17 cellular contexts compared by ENCODE assay signal in the genomic region with DNA sequence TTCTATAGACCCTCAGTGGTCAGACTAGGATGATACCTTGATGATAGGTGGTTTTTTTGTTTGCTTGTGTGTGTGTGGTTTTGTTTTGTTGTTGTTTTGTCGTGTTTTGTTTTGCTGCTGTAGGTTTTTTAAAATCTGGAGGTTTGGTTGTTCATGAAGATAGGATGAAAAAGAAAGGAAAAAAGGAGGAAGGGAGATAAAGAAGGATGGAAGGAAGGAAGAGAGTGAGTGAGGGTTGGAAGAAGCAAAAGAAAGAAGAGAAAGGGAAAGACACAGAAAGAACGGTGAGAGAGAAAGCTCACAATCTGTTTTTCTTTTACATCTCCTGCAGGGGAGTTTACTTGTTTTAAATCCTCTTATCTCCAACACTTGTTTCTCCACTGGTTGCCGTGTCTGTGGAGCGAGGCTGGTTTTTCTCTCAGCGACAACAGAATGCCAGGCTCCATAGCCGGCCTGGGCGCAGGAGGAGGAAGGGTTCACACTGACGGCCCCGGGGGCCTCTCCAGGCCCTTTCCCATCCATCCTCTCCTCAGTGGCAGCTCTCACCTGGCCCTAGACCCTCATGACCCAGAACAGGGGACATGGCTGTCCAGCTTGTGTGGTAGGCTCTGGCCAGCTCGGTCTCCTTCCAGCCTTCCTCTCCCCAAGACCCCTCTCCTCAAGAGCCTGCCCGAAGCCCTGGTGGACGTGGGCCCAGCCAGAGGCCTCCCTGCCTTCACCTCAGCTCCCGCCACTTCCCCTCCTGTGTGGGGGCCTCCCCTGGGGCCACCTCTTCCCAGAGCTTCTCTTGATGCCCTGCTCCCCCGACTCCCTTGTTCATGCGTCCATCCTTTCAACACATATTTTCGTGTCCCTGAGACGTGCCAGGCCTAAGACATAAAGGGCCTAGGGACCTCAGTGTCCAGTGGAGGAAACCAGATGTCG.
DNase-seq lines count a peak whose midpoint lies in the region; ATAC-seq and TF ChIP-seq lines count a peak whose summit lies in the region.
"Had no signal": no experiment of that assay in that cellular context is flagged by ENCODE, and none has a peak within 500 bp of the region (broad histone marks: within the 10 kb centered on the region; RNA-seq: fewer than 3 reads in every experiment).

No MANE protein-coding gene starts in this region.

- H3K18ac ChIP-seq in mesenchymal stem cell (ENCODE audit: low read depth in 1 of 2, low read length in 2 of 2): peak overlapping the region; percentile 3 to 50

- H2AK5ac ChIP-seq in mesenchymal stem cell (ENCODE audit: low read length, severe bottlenecking): no peak overlapping the region

- no peak overlapping the region for H2BK15ac ChIP-seq in mesenchymal stem cell (ENCODE audit: low read depth, poor library complexity, severe bottlenecking)

- H3K23ac ChIP-seq in mesenchymal stem cell (ENCODE audit: low read length in 2 of 2): no peak overlapping the region

- H3K4me3 ChIP-seq in WERI-Rb-1 (ENCODE audit: low read depth, low read length) (no peak overlapping the region), mesenchymal stem cell (ENCODE audit: insufficient read depth in 1 of 2, low read depth in 1 of 2, low read length in 2 of 2) (no peak overlapping the region)
- H3K4me3 ChIP-seq: A549, mucosa of descending colon had no signal

- no peak for ATAC-seq in activated T-cell treated with anti-CD3 and anti-CD28 coated beads, Interleukin-2, amount 50 U/mL, for 72 hours (replicated peaks in 1 of 2)
- no peak for ATAC-seq in stimulated activated effector memory CD8-positive, alpha-beta T cell treated with anti-CD3 and anti-CD28 coated beads, Interleukin-12 subunit alpha, Interleukin-12 subunit beta, amount 100 ng/mL, for 72 hours
- ATAC-seq: A549, mucosa of descending colon had no signal

- H3K4me1 ChIP-seq in mesenchymal stem cell (ENCODE audit: control insufficient read depth, insufficient read depth, low read depth, low read length): peaks cover 4% of the 10 kb centered on the region
- H3K4me1 ChIP-seq: A549 had no signal

- no peak overlapping the region for H3K14ac ChIP-seq in mesenchymal stem cell (ENCODE audit: low read length in 2 of 2)

- H3K4ac ChIP-seq in mesenchymal stem cell (ENCODE audit: low read depth in 1 of 2, low read length in 2 of 2): no peak overlapping the region

- H3K27me3 Mint-ChIP-seq in activated T-cell treated with anti-CD3 and anti-CD28 coated beads, Interleukin-2, amount 50 U/mL, for 24 hours: no peaks in the 10 kb centered on the region
- H3K27me3 Mint-ChIP-seq in activated T-cell treated with anti-CD3 and anti-CD28 coated beads, Interleukin-2, amount 50 U/mL, for 72 hours (ENCODE audit: low read depth): no peaks in the 10 kb centered on the region

- no peaks in the 10 kb centered on the region for H3K27me3 ChIP-seq in WERI-Rb-1 (ENCODE audit: insufficient read depth, low read depth, severe bottlenecking)
- peaks cover 0 to 17% of the 10 kb centered on the region in 2 experiments for H3K27me3 ChIP-seq in mesenchymal stem cell (ENCODE audit: control insufficient read depth in 1 of 2, insufficient read depth in 1 of 2, low read length in 2 of 2)

- no peaks in the 10 kb centered on the region for H3K36me3 Mint-ChIP-seq in activated T-cell treated with anti-CD3 and anti-CD28 coated beads, Interleukin-2, amount 50 U/mL, for 24 hours (ENCODE audit: low read depth)
- H3K36me3 Mint-ChIP-seq in activated T-cell treated with anti-CD3 and anti-CD28 coated beads, Interleukin-2, amount 50 U/mL, for 72 hours (ENCODE audit: insufficient read depth in 2 of 2): no peaks in the 10 kb centered on the region
- H3K36me3 Mint-ChIP-seq in stimulated activated effector memory CD8-positive, alpha-beta T cell treated with anti-CD3 and anti-CD28 coated beads, Interleukin-12 subunit alpha, Interleukin-12 subunit beta, amount 100 ng/mL, for 72 hours: no peaks in the 10 kb centered on the region
- H3K36me3 Mint-ChIP-seq: activated naive CD4-positive, alpha-beta T cell treated with anti-CD3 and anti-CD28 coated beads, Interleukin-2, amount 10 ng/mL, durations not matched to agents 7 days and 5 days; T-cell had no signal

- H2BK12ac ChIP-seq in mesenchymal stem cell (ENCODE audit: low read length in 2 of 2): peak overlapping the region in 1 of 2 experiments; percentile 57

- H3K79me1 ChIP-seq in mesenchymal stem cell (replicated peaks; ENCODE audit: low read length, poor library complexity, severe bottlenecking): no peaks in the 10 kb centered on the region

- no peaks in the 10 kb centered on the region for H3K9me3 Mint-ChIP-seq in activated T-cell treated with anti-CD3 and anti-CD28 coated beads, Interleukin-2, amount 50 U/mL, for 24 hours
- H3K9me3 Mint-ChIP-seq in activated T-cell treated with anti-CD3 and anti-CD28 coated beads, Interleukin-2, amount 50 U/mL, for 72 hours: no peaks in the 10 kb centered on the region
- no peaks in the 10 kb centered on the region for H3K9me3 Mint-ChIP-seq in stimulated activated effector memory CD8-positive, alpha-beta T cell treated with anti-CD3 and anti-CD28 coated beads, Interleukin-12 subunit alpha, Interleukin-12 subunit beta, amount 100 ng/mL, for 72 hours
- H3K9me3 Mint-ChIP-seq: activated naive CD4-positive, alpha-beta T cell treated with anti-CD3 and anti-CD28 coated beads, Interleukin-2, amount 10 ng/mL, durations not matched to agents 7 days and 5 days; HFFc6; T-cell had no signal

- WGBS in mesenchymal stem cell: 79% methylated on average over 17 of the region's 18 CpGs

- peak overlapping the region; percentile 47 for H3K27ac ChIP-seq in WERI-Rb-1
- H3K27ac ChIP-seq in mesenchymal stem cell (ENCODE audit: low read length, poor library complexity, severe bottlenecking): no peak overlapping the region
- H3K27ac ChIP-seq: A549 had no signal

- H2AFZ ChIP-seq in mesenchymal stem cell (ENCODE audit: low read depth, low read length): no peak overlapping the region

- TF ChIP-seq CTCF in WERI-Rb-1 (IDR thresholded peaks at IDR 0.05; ENCODE audit: low read depth, low read length): no peak

- H3K4me2 ChIP-seq in mesenchymal stem cell (ENCODE audit: low read length, poor library complexity, severe bottlenecking): no peak overlapping the region
- H3K4me2 ChIP-seq: A549 had no signal

- H3K36me3 ChIP-seq in WERI-Rb-1 (no peaks in the 10 kb centered on the region), mesenchymal stem cell (ENCODE audit: control insufficient read depth in 1 of 2, insufficient read depth in 2 of 2, low read depth in 1 of 2, low read length in 2 of 2) (no peaks in the 10 kb centered on the region)

- no peak overlapping the region for H2BK120ac ChIP-seq in mesenchymal stem cell (ENCODE audit: low read depth, low read length)

- no peak overlapping the region for H3K4me3 Mint-ChIP-seq in activated T-cell treated with anti-CD3 and anti-CD28 coated beads, Interleukin-2, amount 50 U/mL, for 24 hours
- H3K4me3 Mint-ChIP-seq in activated T-cell treated with anti-CD3 and anti-CD28 coated beads, Interleukin-2, amount 50 U/mL, for 72 hours: no peak overlapping the region
- no peak overlapping the region for H3K4me3 Mint-ChIP-seq in stimulated activated effector memory CD8-positive, alpha-beta T cell treated with anti-CD3 and anti-CD28 coated beads, Interleukin-12 subunit alpha, Interleukin-12 subunit beta, amount 100 ng/mL, for 72 hours
- H3K4me3 Mint-ChIP-seq: activated naive CD4-positive, alpha-beta T cell treated with anti-CD3 and anti-CD28 coated beads, Interleukin-2, amount 10 ng/mL, durations not matched to agents 7 days and 5 days; HFFc6; T-cell had no signal

- H3K9me3 ChIP-seq in WERI-Rb-1 (ENCODE audit: severe bottlenecking) (no peaks in the 10 kb centered on the region), mesenchymal stem cell (ENCODE audit: control insufficient read depth, low read length) (no peaks in the 10 kb centered on the region)
- H3K9me3 ChIP-seq: A549, mucosa of descending colon had no signal

- DNase-seq in activated T-cell treated with anti-CD3 and anti-CD28 coated beads, Interleukin-2, amount 50 U/mL, for 24 hours: peak; percentile 5
- no peak for DNase-seq in activated T-cell treated with anti-CD3 and anti-CD28 coated beads, Interleukin-2, amount 50 U/mL, for 72 hours
- DNase-seq in WERI-Rb-1: peak; percentile 55
- DNase-seq in mesenchymal stem cell: no peak
- no peak for DNase-seq in stimulated activated effector memory CD8-positive, alpha-beta T cell treated with anti-CD3 and anti-CD28 coated beads, Interleukin-12 subunit alpha, Interleukin-12 subunit beta, amount 100 ng/mL, for 72 hours (ENCODE audit: low spot score in 2 of 2)
- no peak for DNase-seq in hypothalamus (lab: John Stamatoyannopoulos, UW)
- no peak for DNase-seq in effector CD4-positive, alpha-beta T cell
- DNase-seq in NOMO-1 treated with DMSO at 0.1 percent for 48 hours (lab: John Stamatoyannopoulos, UW; ENCODE audit: unreplicated experiment): no peak
- DNase-seq: activated CD4-positive, alpha-beta T cell treated with anti-CD3 and anti-CD28 coated beads, Interleukin-2, amount 50 U/mL, for 1 hour; cerebellar nuclear complex; effector memory CD4-positive, alpha-beta T cell; HFFc6; mucosa of descending colon; NCI-H510A treated with DMSO at 0.1 percent for 48 hours had no signal

- no peak overlapping the region for H3K9ac ChIP-seq in mesenchymal stem cell (ENCODE audit: low read length)

- no peak overlapping the region for H2BK5ac ChIP-seq in mesenchymal stem cell (ENCODE audit: low read depth, low read length, poor library complexity, severe bottlenecking)

- H3K4me1 Mint-ChIP-seq in activated T-cell treated with anti-CD3 and anti-CD28 coated beads, Interleukin-2, amount 50 U/mL, for 24 hours (ENCODE audit: low read depth): no peaks in the 10 kb centered on the region
- no peaks in the 10 kb centered on the region for H3K4me1 Mint-ChIP-seq in activated T-cell treated with anti-CD3 and anti-CD28 coated beads, Interleukin-2, amount 50 U/mL, for 72 hours (ENCODE audit: low read depth)
- no peaks in the 10 kb centered on the region for H3K4me1 Mint-ChIP-seq in stimulated activated effector memory CD8-positive, alpha-beta T cell treated with anti-CD3 and anti-CD28 coated beads, Interleukin-12 subunit alpha, Interleukin-12 subunit beta, amount 100 ng/mL, for 72 hours
- H3K4me1 Mint-ChIP-seq: activated naive CD4-positive, alpha-beta T cell treated with anti-CD3 and anti-CD28 coated beads, Interleukin-2, amount 10 ng/mL, durations not matched to agents 7 days and 5 days; T-cell had no signal

- H3K27ac Mint-ChIP-seq in activated T-cell treated with anti-CD3 and anti-CD28 coated beads, Interleukin-2, amount 50 U/mL, for 24 hours: no peak overlapping the region
- H3K27ac Mint-ChIP-seq in activated T-cell treated with anti-CD3 and anti-CD28 coated beads, Interleukin-2, amount 50 U/mL, for 72 hours: no peak overlapping the region
- peak overlapping the region; percentile 46 for H3K27ac Mint-ChIP-seq in stimulated activated effector memory CD8-positive, alpha-beta T cell treated with anti-CD3 and anti-CD28 coated beads, Interleukin-12 subunit alpha, Interleukin-12 subunit beta, amount 100 ng/mL, for 72 hours
- H3K27ac Mint-ChIP-seq: activated naive CD4-positive, alpha-beta T cell treated with anti-CD3 and anti-CD28 coated beads, Interleukin-2, amount 10 ng/mL, durations not matched to agents 7 days and 5 days; HFFc6; T-cell had no signal

- H4K91ac ChIP-seq in mesenchymal stem cell (ENCODE audit: low read length): peak overlapping the region; percentile 25

- H4K8ac ChIP-seq in mesenchymal stem cell (ENCODE audit: low read length): no peak overlapping the region

Comparison
In these comparisons a context has a peak if more than half of its experiments do, and no peak if none do; other contexts are left out.
1. DNase-seq: peak in activated T-cell treated with anti-CD3 and anti-CD28 coated beads, Interleukin-2, amount 50 U/mL, for 24 hours (single experiment) and WERI-Rb-1 (single experiment); none in activated T-cell treated with anti-CD3 and anti-CD28 coated beads, Interleukin-2, amount 50 U/mL, for 72 hours (0 of 2), mesenchymal stem cell (single experiment), stimulated activated effector memory CD8-positive, alpha-beta T cell treated with anti-CD3 and anti-CD28 coated beads, Interleukin-12 subunit alpha, Interleukin-12 subunit beta, amount 100 ng/mL, for 72 hours (0 of 2), hypothalamus (0 of 51), effector CD4-positive, alpha-beta T cell (single experiment) and NOMO-1 treated with DMSO at 0.1 percent for 48 hours (single experiment).